ENCODE assay signal across 8 cellular contexts in genomic region chr10:131786756-131787605, GRCh38.
A peak's percentile ranks its signal among the peaks of the same experiment; 100 is the strongest.
DNase-seq lines count a peak whose midpoint lies in the region; ATAC-seq and TF ChIP-seq lines count a peak whose summit lies in the region.

No MANE protein-coding gene starts in this region.

- H4K20me1 ChIP-seq in neural cell (ENCODE audit: insufficient read depth): no peaks in the 10 kb centered on the region

- no peaks in the 10 kb centered on the region for H3F3A ChIP-seq in neural cell (ENCODE audit: insufficient read depth, low read length, poor library complexity, severe bottlenecking)

- DNase-seq in AML-193 (lab: John Stamatoyannopoulos, UW) (peak; percentile 3 to 5), RPMI7951 (ENCODE audit: low read depth) (peak; percentile 4), dermis blood vessel endothelial cell (peak; percentile 63), kidney glomerular epithelial cell (lab: John Stamatoyannopoulos, UW) (no peak)

- peak; percentile 88 for TF ChIP-seq RAD21 in neural cell (conservative IDR thresholded peaks at IDR 0.05)

- no peak overlapping the region for H3K9ac ChIP-seq in neural cell (ENCODE audit: low read length)

- H3K79me2 ChIP-seq in neural cell (replicated peaks; ENCODE audit: insufficient read depth, low read length): no peaks in the 10 kb centered on the region

- no peaks in the 10 kb centered on the region for H3K36me3 ChIP-seq in neural cell (ENCODE audit: insufficient read depth, low read length)

- H3K9me3 ChIP-seq in neural cell (ENCODE audit: low read length): no peaks in the 10 kb centered on the region

- no peaks in the 10 kb centered on the region for H3K9me2 ChIP-seq in neural cell (ENCODE audit: insufficient read depth, low read length)

- no peaks in the 10 kb centered on the region for H3K27me3 ChIP-seq in neural cell (ENCODE audit: insufficient read depth, low read depth, low read length)

- no peak overlapping the region for H3K4me3 ChIP-seq in neural cell (ENCODE audit: low read length)

- ATAC-seq in HG02759 (IDR thresholded peaks at IDR 0.05; ENCODE audit: unreplicated experiment): no peak
- ATAC-seq in HG03432 (IDR thresholded peaks at IDR 0.05; ENCODE audit: unreplicated experiment): no peak

- no peak for TF ChIP-seq EP300 in neural cell (conservative IDR thresholded peaks at IDR 0.05; ENCODE audit: poor library complexity, severe bottlenecking)

- no peak overlapping the region for H2AFZ ChIP-seq in neural cell (ENCODE audit: low read depth, low read length)

- H3K27ac ChIP-seq in neural cell (ENCODE audit: low read length): no peak overlapping the region

- no peak overlapping the region for H3K4me2 ChIP-seq in neural cell (ENCODE audit: low read length)

- TF ChIP-seq CTCF in GM12874 (IDR thresholded peaks at IDR 0.05; ENCODE audit: insufficient read depth, low read depth, low read length) (peak; percentile 14; the same call in 1 of the 2 replicates), neural cell (IDR thresholded peaks at IDR 0.05; ENCODE audit: poor library complexity, severe bottlenecking) (peak; percentile 89)

TF ChIP-seq in neural cell, 6 proteins besides CTCF, POLR2A, EP300 and RAD21:
- no peak for TF ChIP-seq EZH2 (IDR thresholded peaks at IDR 0.05; ENCODE audit: borderline replicate concordance, insufficient read depth, low read length, poor library complexity, severe bottlenecking)
- peak; percentile 96 for TF ChIP-seq SMC3 (conservative IDR thresholded peaks at IDR 0.05; ENCODE audit: poor library complexity)
- TF ChIP-seq, protein P1, sequence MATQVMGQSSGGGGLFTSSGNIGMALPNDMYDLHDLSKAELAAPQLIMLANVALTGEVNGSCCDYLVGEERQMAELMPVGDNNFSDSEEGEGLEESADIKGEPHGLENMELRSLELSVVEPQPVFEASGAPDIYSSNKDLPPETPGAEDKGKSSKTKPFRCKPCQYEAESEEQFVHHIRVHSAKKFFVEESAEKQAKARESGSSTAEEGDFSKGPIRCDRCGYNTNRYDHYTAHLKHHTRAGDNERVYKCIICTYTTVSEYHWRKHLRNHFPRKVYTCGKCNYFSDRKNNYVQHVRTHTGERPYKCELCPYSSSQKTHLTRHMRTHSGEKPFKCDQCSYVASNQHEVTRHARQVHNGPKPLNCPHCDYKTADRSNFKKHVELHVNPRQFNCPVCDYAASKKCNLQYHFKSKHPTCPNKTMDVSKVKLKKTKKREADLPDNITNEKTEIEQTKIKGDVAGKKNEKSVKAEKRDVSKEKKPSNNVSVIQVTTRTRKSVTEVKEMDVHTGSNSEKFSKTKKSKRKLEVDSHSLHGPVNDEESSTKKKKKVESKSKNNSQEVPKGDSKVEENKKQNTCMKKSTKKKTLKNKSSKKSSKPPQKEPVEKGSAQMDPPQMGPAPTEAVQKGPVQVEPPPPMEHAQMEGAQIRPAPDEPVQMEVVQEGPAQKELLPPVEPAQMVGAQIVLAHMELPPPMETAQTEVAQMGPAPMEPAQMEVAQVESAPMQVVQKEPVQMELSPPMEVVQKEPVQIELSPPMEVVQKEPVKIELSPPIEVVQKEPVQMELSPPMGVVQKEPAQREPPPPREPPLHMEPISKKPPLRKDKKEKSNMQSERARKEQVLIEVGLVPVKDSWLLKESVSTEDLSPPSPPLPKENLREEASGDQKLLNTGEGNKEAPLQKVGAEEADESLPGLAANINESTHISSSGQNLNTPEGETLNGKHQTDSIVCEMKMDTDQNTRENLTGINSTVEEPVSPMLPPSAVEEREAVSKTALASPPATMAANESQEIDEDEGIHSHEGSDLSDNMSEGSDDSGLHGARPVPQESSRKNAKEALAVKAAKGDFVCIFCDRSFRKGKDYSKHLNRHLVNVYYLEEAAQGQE (IDR thresholded peaks at IDR 0.05; ENCODE audit: borderline replicate concordance): no peak
